9 cellular contexts compared by ENCODE assay signal in the genomic region with DNA sequence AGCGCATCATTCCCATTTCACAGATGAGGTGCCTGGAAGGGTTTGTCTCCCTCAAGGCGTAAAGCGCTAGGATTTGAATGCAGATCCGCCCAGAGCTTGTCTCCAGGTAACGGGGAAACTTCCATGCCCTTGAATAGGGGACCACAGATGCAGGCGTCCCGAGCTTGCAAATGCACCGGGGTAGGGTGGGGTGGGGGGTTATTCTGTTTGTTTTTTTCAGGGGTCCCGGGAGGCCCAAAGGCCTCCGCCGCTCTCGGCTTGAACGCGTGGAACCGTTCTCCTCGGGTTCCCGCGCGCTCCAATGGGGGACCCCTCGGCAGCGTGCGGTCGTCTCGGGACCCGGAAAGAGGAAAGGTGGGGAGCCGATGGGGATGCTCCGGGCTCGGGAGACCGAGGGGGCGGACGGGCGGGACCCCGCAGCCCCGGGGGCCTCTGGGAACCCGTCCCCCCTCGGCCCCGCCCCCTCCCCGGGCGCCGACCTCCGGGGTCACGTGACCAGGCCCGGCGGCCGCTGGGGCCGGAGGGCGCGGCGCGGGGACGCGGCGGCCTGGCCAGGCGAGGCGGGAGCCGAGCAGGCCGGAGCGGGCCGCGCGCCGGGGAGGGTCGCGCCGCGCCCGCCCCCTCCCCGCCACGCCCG. TPM values are rescaled to one million over a fixed set of nuclear protein-coding genes. Genes with fewer than 3 reads are reported as not detected.
DNase-seq lines count a peak whose midpoint lies in the region; ATAC-seq, FAIRE-seq and TF ChIP-seq lines count a peak whose summit lies in the region.
"Had no signal": no experiment of that assay in that cellular context is flagged by ENCODE, and none has a peak within 500 bp of the region (broad histone marks: within the 10 kb centered on the region; RNA-seq: fewer than 3 reads in every experiment).

A gene (plus strand): TSS at position 490 of the 637 bp plus-strand sequence. CDS start 216 bp downstream, outside the sequence.

- no peaks in the 10 kb centered on the region for H3K9me3 ChIP-seq in pancreas

- H3K4me3 Mint-ChIP-seq in activated naive CD8-positive, alpha-beta T cell treated with anti-CD3 and anti-CD28 coated beads for 36 hours, result peak within 1 kb of the TSS; percentile 84

- FAIRE-seq in pancreas (lab: Jason Lieb, UNC), result no peak
- FAIRE-seq: colon had no signal

- peaks cover 0 to 14% (median 0%) of the 10 kb centered on the region in 3 donors for H3K4me1 ChIP-seq in pancreas

- H3K36me3 ChIP-seq in pancreas, result no peaks in the 10 kb centered on the region

- H3K27me3 ChIP-seq in pancreas, result no peaks in the 10 kb centered on the region

- peaks cover 27% of the 10 kb centered on the region for H3K4me1 Mint-ChIP-seq in activated naive CD8-positive, alpha-beta T cell treated with anti-CD3 and anti-CD28 coated beads for 36 hours

- no peaks in the 10 kb centered on the region for H3K9me3 Mint-ChIP-seq in activated naive CD8-positive, alpha-beta T cell treated with anti-CD3 and anti-CD28 coated beads for 36 hours

- no peak for TF ChIP-seq CTCF in pancreas (IDR thresholded peaks at IDR 0.05)

- H3K27ac ChIP-seq in pancreas, result peak within 1 kb of the TSS; percentile 35 to 68 (median 50)

- no peaks in the 10 kb centered on the region for H3K27me3 Mint-ChIP-seq in activated naive CD8-positive, alpha-beta T cell treated with anti-CD3 and anti-CD28 coated beads for 36 hours

- peak within 1 kb of the TSS; percentile 74 to 93 (median 88) for H3K4me3 ChIP-seq in pancreas

- ATAC-seq in HG02970 (IDR thresholded peaks at IDR 0.05; ENCODE audit: low FRiP score, unreplicated experiment) (peak; percentile 63), pancreas (peak; percentile 61 to 76 (median 64))

- intact Hi-C loops in cardiac septum (cut with DNase I), result loop anchor here (1.0 kb wide), 1 partner anchor 13 kb away; no protein-coding TSS in a partner anchor
- intact Hi-C loops in pancreas (cut with DNase I), result no loop called here

- peak within 1 kb of the TSS; percentile 84 for H3K27ac Mint-ChIP-seq in activated naive CD8-positive, alpha-beta T cell treated with anti-CD3 and anti-CD28 coated beads for 36 hours

- H3K36me3 Mint-ChIP-seq in activated naive CD8-positive, alpha-beta T cell treated with anti-CD3 and anti-CD28 coated beads for 36 hours, result peaks cover 7% of the 10 kb centered on the region

- DNase-seq in GDM1 (lab: John Stamatoyannopoulos, UW) (peak; percentile 51), RPMI8226 (peak; percentile 71), cardiac septum (ENCODE audit: low spot score) (peak; percentile 79), pancreas (peak in 5 of 6 donors; percentile 49 to 81 (median 64)), NCI-H2107 (lab: John Stamatoyannopoulos, UW) (no peak), HK-2 (ENCODE audit: unreplicated experiment) (no peak)
- peak; percentile 74 for DNase-seq in activated naive CD8-positive, alpha-beta T cell treated with anti-CD3 and anti-CD28 coated beads for 36 hours

- WGBS in pancreas, 2 donors, result 2% methylated on average over 46 to 70 of the region's 70 CpGs

RNA-seq across cellular contexts. Expression of the gene that starts here (rescaled TPM):
- total RNA-seq in activated naive CD8-positive, alpha-beta T cell treated with anti-CD3 and anti-CD28 coated beads for 36 hours, result 100 to 1,000 TPM; 168 to 169 TPM
- total RNA-seq in cardiac septum (136 TPM), pancreas (10 to 100 TPM; 55.5 to 91.5 (median 75.0) TPM)
- 10 to 100 TPM; 50.5 to 58.0 TPM for polyA plus RNA-seq in pancreas

Comparison
In these comparisons a context has a peak if more than half of its experiments do, and no peak if none do; other contexts are left out.
1. DNase-seq: peak in GDM1 (single experiment), RPMI8226 (single experiment), activated naive CD8-positive, alpha-beta T cell treated with anti-CD3 and anti-CD28 coated beads for 36 hours (single experiment), cardiac septum (single experiment) and pancreas (5 of 6); none in NCI-H2107 (single experiment) and HK-2 (single experiment).